ENCODE assay signal across 8 cellular contexts in the genomic region with DNA sequence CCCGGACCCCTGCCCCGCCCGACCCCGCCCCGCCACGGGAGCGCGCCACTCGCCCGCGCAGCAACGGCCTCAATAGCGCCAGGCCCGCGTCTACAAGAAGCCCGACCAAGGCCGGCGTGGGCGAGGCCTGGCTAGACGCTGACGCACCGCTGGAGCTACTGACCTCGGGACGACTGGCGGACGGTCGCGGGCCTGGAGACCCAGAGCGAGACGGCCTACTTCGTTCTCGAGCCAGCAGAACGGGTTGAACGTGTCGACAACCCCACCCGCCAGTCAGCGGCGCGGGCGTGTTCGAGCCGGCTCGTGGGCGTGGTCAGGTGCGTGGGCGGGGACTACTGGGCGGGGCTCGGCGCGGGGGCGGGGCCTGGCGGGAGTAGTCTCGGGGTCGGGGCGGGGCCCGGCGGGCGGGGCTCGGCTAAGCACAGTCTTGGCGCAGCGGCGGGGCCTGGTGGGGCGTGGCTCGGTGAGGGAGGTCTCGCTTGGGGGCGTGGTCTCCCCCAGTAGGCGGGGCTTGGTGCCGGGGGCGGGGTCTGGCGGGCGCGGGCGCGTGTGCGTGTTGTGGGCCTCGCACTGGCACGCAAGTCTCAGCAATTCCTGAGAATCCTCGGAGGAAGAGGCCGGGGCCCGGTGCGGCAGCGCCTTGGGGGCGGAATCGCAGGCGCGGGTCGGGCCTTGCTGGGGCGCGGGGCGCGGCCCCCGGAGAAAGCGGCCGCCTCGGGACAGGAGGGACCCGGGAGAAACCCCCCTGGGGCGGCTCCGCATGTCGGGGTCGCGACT. TPM values are rescaled to one million over a fixed set of nuclear protein-coding genes. Genes with fewer than 3 reads are reported as not detected.
DNase-seq lines count a peak whose midpoint lies in the region; ATAC-seq and TF ChIP-seq lines count a peak whose summit lies in the region.

Gene RNH1, minus strand, starts transcription at position 293 of the 777 bp plus-strand sequence. CDS start 5,080 bp downstream, outside the sequence.

- ATAC-seq in GM21723 (IDR thresholded peaks at IDR 0.05; ENCODE audit: unreplicated experiment) (peak; percentile 34), esophagus mucosa (peak; percentile 93)

- DNase-seq in DMS153 (lab: John Stamatoyannopoulos, UW): peak; percentile 79
- peak; percentile 51 for DNase-seq in KG1 (lab: John Stamatoyannopoulos, UW)
- peak; percentile 100 for DNase-seq in activated T-cell treated with anti-CD3 and anti-CD28 coated beads, Interleukin-2, amount 50 U/mL, for 48 hours
- DNase-seq in myocyte (ENCODE audit: low read depth): peak; percentile 94
- DNase-seq in stimulated activated CD8-positive, alpha-beta memory T cell treated with anti-CD3 and anti-CD28 coated beads, Interleukin-7, amount 100 ng/mL, for 4 hours (ENCODE audit: low read depth in 2 of 2): peak; percentile 98 to 99

TF ChIP-seq in PFSK-1, 5 proteins besides CTCF, POLR2A, EP300 and RAD21:
- 0 out of 2 replicates have a peak, but pooled peaks have one; percentile 17 for TF ChIP-seq POLR2AphosphoS5 (IDR thresholded peaks at IDR 0.05; ENCODE audit: low read depth, low read length)
- no peak for TF ChIP-seq FOXP2 (optimal IDR thresholded peaks at IDR 0.05; ENCODE audit: borderline replicate concordance, extremely low read depth, extremely low read length, insufficient read depth)
- peak; percentile 27; the same call in 1 of the 2 replicates for TF ChIP-seq TAF1 (IDR thresholded peaks at IDR 0.05; ENCODE audit: borderline replicate concordance, insufficient read depth, low read length)
- TF ChIP-seq, protein P1, sequence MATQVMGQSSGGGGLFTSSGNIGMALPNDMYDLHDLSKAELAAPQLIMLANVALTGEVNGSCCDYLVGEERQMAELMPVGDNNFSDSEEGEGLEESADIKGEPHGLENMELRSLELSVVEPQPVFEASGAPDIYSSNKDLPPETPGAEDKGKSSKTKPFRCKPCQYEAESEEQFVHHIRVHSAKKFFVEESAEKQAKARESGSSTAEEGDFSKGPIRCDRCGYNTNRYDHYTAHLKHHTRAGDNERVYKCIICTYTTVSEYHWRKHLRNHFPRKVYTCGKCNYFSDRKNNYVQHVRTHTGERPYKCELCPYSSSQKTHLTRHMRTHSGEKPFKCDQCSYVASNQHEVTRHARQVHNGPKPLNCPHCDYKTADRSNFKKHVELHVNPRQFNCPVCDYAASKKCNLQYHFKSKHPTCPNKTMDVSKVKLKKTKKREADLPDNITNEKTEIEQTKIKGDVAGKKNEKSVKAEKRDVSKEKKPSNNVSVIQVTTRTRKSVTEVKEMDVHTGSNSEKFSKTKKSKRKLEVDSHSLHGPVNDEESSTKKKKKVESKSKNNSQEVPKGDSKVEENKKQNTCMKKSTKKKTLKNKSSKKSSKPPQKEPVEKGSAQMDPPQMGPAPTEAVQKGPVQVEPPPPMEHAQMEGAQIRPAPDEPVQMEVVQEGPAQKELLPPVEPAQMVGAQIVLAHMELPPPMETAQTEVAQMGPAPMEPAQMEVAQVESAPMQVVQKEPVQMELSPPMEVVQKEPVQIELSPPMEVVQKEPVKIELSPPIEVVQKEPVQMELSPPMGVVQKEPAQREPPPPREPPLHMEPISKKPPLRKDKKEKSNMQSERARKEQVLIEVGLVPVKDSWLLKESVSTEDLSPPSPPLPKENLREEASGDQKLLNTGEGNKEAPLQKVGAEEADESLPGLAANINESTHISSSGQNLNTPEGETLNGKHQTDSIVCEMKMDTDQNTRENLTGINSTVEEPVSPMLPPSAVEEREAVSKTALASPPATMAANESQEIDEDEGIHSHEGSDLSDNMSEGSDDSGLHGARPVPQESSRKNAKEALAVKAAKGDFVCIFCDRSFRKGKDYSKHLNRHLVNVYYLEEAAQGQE (IDR thresholded peaks at IDR 0.05; ENCODE audit: insufficient read depth in 1 of 2, low read depth in 2 of 2, low read length in 2 of 2): no peak
- peak; percentile 78; the same call in 1 of the 2 replicates for TF ChIP-seq SIN3A (IDR thresholded peaks at IDR 0.05; ENCODE audit: borderline replicate concordance, insufficient read depth, low read length)
TF ChIP-seq in PFSK-1: peak in this region for 3.

RNA-seq across cellular contexts. Expression of gene RNH1, which starts in this region (rescaled TPM):
- polyA plus RNA-seq in PFSK-1 (2012; ENCODE audit: insufficient read length, low read depth): 635 TPM
- total RNA-seq in esophagus mucosa (152 TPM), myocyte (419 and 464 TPM in 2 replicates)
- polyA plus RNA-seq in myocyte (2012): 267 TPM

Comparison
In these comparisons a context has a peak if more than half of its experiments do, and no peak if none do; other contexts are left out.
1. Peak in every context shown above with its lines: DNase-seq and ATAC-seq.